In the genomic region with DNA sequence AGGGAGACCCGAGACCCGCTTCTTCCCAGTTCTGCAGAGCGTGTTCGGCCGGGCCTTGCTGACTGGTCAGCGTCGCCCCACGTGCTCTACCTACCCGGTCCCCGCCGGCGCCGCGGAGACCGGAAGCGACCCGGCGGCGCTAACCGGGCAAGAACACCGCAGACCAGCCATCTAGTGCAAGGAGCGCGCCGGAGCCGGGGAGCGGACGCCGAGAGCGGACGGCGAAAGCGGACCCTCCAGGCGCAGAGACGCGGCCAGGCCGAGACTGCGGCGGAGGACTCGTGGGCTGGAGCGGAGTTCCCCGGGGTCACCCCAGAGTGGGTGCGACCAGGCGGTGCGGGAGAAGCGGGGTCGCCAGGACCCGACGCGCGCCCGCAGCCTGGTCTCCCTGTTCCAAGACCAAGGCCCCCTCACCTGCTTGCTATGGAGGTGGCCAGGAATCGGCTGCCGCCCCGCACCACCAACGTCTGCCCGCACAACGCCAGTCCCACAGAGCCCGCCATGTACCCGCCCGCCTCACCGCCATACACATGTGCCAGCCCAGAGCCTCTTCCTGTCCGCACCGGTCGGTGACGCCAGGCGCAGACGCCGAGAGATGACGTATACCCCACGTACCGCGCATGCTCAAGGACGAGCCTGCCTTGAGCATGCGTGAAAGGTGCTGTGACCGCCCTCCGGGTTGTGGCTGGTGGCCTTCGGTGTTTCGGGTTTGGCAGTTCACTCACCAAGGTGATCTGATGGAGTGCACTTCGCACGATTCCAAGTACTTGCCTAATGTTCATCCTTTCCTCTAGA, we compare ENCODE assay signal across 8 cellular contexts. TPM values are rescaled to one million over a fixed set of nuclear protein-coding genes. Genes with fewer than 3 reads are reported as not detected.
DNase-seq lines count a peak whose midpoint lies in the region; ATAC-seq and TF ChIP-seq lines count a peak whose summit lies in the region.

A gene with protein sequence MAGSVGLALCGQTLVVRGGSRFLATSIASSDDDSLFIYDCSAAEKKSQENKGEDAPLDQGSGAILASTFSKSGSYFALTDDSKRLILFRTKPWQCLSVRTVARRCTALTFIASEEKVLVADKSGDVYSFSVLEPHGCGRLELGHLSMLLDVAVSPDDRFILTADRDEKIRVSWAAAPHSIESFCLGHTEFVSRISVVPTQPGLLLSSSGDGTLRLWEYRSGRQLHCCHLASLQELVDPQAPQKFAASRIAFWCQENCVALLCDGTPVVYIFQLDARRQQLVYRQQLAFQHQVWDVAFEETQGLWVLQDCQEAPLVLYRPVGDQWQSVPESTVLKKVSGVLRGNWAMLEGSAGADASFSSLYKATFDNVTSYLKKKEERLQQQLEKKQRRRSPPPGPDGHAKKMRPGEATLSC (minus strand): TSS at position 547 of the 795 bp plus-strand sequence. CDS start 44 bp downstream, at position 503.

- H3K9me3 ChIP-seq in T-helper 17 cell (ENCODE audit: control insufficient read depth, low read length, poor library complexity, severe bottlenecking) (no peaks in the 10 kb centered on the region), left ventricle myocardium inferior (replicated peaks) (no peaks in the 10 kb centered on the region)

- ATAC-seq in GM18502 (IDR thresholded peaks at IDR 0.05; ENCODE audit: poor library complexity, unreplicated experiment) (peak; percentile 85), HG02943 (IDR thresholded peaks at IDR 0.05; ENCODE audit: low read depth, unreplicated experiment) (peak; percentile 82), T-helper 17 cell (peak; percentile 93)

- H3K4me3 ChIP-seq in left ventricle myocardium inferior: peak within 1 kb of the TSS; percentile 84

- no peaks in the 10 kb centered on the region for H3K27me3 Mint-ChIP-seq in T-helper 17 cell
- no peaks in the 10 kb centered on the region for H3K27me3 Mint-ChIP-seq in progenitor cell of endocrine pancreas

- intact Hi-C loops in left ventricle myocardium inferior (cut with micrococcal nuclease): no loop called here

- no peak for TF ChIP-seq CTCF in left ventricle myocardium inferior (IDR thresholded peaks at IDR 0.05; ENCODE audit: borderline replicate concordance)
- no peak for TF ChIP-seq CTCF in progenitor cell of endocrine pancreas (IDR thresholded peaks at IDR 0.05; ENCODE audit: unreplicated experiment)

- peak within 1 kb of the TSS; percentile 98 for H3K4me3 Mint-ChIP-seq in T-helper 17 cell
- peak within 1 kb of the TSS; percentile 97 for H3K4me3 Mint-ChIP-seq in progenitor cell of endocrine pancreas (ENCODE audit: low read depth)

- peaks cover 23% of the 10 kb centered on the region for H3K4me1 ChIP-seq in left ventricle myocardium inferior

- H3K9me3 Mint-ChIP-seq in progenitor cell of endocrine pancreas (ENCODE audit: low read depth): no peaks in the 10 kb centered on the region

- peaks cover 23% of the 10 kb centered on the region for H3K4me1 Mint-ChIP-seq in T-helper 17 cell
- peaks cover 17% of the 10 kb centered on the region for H3K4me1 Mint-ChIP-seq in progenitor cell of endocrine pancreas (ENCODE audit: low read depth)

- peak within 1 kb of the TSS; percentile 89 for H3K27ac ChIP-seq in left ventricle myocardium inferior (replicated peaks)

- H3K36me3 Mint-ChIP-seq in T-helper 17 cell (ENCODE audit: low read depth) (peaks cover 3% of the 10 kb centered on the region), progenitor cell of endocrine pancreas (ENCODE audit: insufficient read depth) (peaks cover 6% of the 10 kb centered on the region)

- peaks cover 23% of the 10 kb centered on the region for H3K36me3 ChIP-seq in left ventricle myocardium inferior

- H3K27me3 ChIP-seq in left ventricle myocardium inferior (ENCODE audit: low read depth): no peaks in the 10 kb centered on the region

- H3K27ac Mint-ChIP-seq in T-helper 17 cell (peak within 1 kb of the TSS; percentile 97), progenitor cell of endocrine pancreas (peak within 1 kb of the TSS; percentile 97)

- DNase-seq in NCI-H187 (lab: John Stamatoyannopoulos, UW) (peak; percentile 93 to 97), T-helper 17 cell (peak; percentile 89 to 99 (median 95)), amygdala (lab: John Stamatoyannopoulos, UW) (peak; percentile 67 to 97 (median 90)), left ventricle myocardium inferior (peak; percentile 97), progenitor cell of endocrine pancreas (ENCODE audit: low spot score, unreplicated experiment) (peak; percentile 96), ureter (ENCODE audit: low spot score) (peak; percentile 99)

RNA-seq across cellular contexts. Expression of the gene that starts here (rescaled TPM):
- total RNA-seq in T-helper 17 cell: 10 to 100 TPM; 15.4 to 23.5 TPM
- total RNA-seq in left ventricle myocardium inferior: 6.0 TPM
- 21.4 and 22.5 TPM in 2 replicates for total RNA-seq in progenitor cell of endocrine pancreas
- 35.3 TPM for total RNA-seq in ureter

Comparison
In these comparisons a context has a peak if more than half of its experiments do, and no peak if none do; other contexts are left out.
1. Peak in every context shown above with its lines: DNase-seq, ATAC-seq, H3K4me3 ChIP-seq and H3K27ac ChIP-seq.